In genomic region chr6:3773696-3774298, GRCh38 we compare ENCODE assay signal across 14 cellular contexts. TPM values are rescaled to one million over a fixed set of nuclear protein-coding genes. Genes with fewer than 3 reads are reported as not detected.
DNase-seq lines count a peak whose midpoint lies in the region; ATAC-seq and TF ChIP-seq lines count a peak whose summit lies in the region.
"Had no signal": no experiment of that assay in that cellular context is flagged by ENCODE, and none has a peak within 500 bp of the region (broad histone marks: within the 10 kb centered on the region; RNA-seq: fewer than 3 reads in every experiment).

No MANE protein-coding gene starts in this region.

- no peaks in the 10 kb centered on the region for H3K36me3 ChIP-seq in BLaER1 treated with 17β-estradiol and CSF1 and Interleukin-3, amounts not matched to agents 10 nM and 100 nM
- H3K36me3 ChIP-seq: cardiac muscle cell, esophagus muscularis mucosa, prostate gland had no signal

- ATAC-seq in HG02885 (IDR thresholded peaks at IDR 0.05; ENCODE audit: poor library complexity, unreplicated experiment) (no peak), GM19395 (IDR thresholded peaks at IDR 0.05; ENCODE audit: unreplicated experiment) (no peak)

- H3K27me3 ChIP-seq in BLaER1 treated with 17β-estradiol and CSF1 and Interleukin-3, amounts not matched to agents 10 nM and 100 nM, result no peaks in the 10 kb centered on the region
- H3K27me3 ChIP-seq: cardiac muscle cell, esophagus muscularis mucosa had no signal

- DNase-seq in RPMI7951 (ENCODE audit: low read depth) (peak; percentile 47), epithelial cell of esophagus (ENCODE audit: low read depth) (peak; percentile 47), lung microvascular endothelial cell (ENCODE audit: low read depth in 2 of 2) (peak; percentile 46 to 79), substantia nigra (lab: John Stamatoyannopoulos, UW) (no peak)
- no peak for DNase-seq in activated CD4-positive, alpha-beta T cell treated with anti-CD3 and anti-CD28 coated beads, Interleukin-2, amount 50 U/mL, for 4 hours
- DNase-seq: activated gamma-delta T cell treated with Interleukin-2 at 50 U/mL for 16 hours; NCI-H187 treated with DMSO at 0.1 percent for 48 hours; stimulated activated CD4-positive, alpha-beta T cell treated with anti-CD3 and anti-CD28 coated beads, Interleukin-2, amount 100 ng/mL, for 48 hours had no signal

- no peaks in the 10 kb centered on the region for H4K20me1 ChIP-seq in BLaER1 treated with 17β-estradiol and CSF1 and Interleukin-3, amounts not matched to agents 10 nM and 100 nM

- H3K27ac ChIP-seq in BLaER1 treated with 17β-estradiol and CSF1 and Interleukin-3, amounts not matched to agents 10 nM and 100 nM, result peak overlapping the region in 3 of 11 experiments; percentile 53 to 67 (median 54); a peak in 4 of 22 replicates
- H3K27ac ChIP-seq in substantia nigra (ENCODE audit: low read depth, low read length, poor library complexity, severe bottlenecking), result no peak overlapping the region
- H3K27ac ChIP-seq: cardiac muscle cell, esophagus muscularis mucosa, prostate gland had no signal

- peaks cover 13 to 17% (median 15%) of the 10 kb centered on the region in 11 experiments; a peak in 21 of 22 replicates for H3K9me3 ChIP-seq in BLaER1 treated with 17β-estradiol and CSF1 and Interleukin-3, amounts not matched to agents 10 nM and 100 nM (replicated peaks in 1 of 11)
- H3K9me3 ChIP-seq: esophagus muscularis mucosa, prostate gland had no signal

- peak overlapping the region in 9 of 11 experiments; percentile 53 to 81 (median 69); a peak in 16 of 22 replicates for H3K4me2 ChIP-seq in BLaER1 treated with 17β-estradiol and CSF1 and Interleukin-3, amounts not matched to agents 10 nM and 100 nM

- TF ChIP-seq CTCF in epithelial cell of esophagus (IDR thresholded peaks at IDR 0.05; ENCODE audit: insufficient read depth, low read depth, low read length, missing control alignments), result no peak

- no peak overlapping the region for H3K9ac ChIP-seq in BLaER1 treated with 17β-estradiol and CSF1 and Interleukin-3, amounts not matched to agents 10 nM and 100 nM

- no peak overlapping the region for H3K4me3 ChIP-seq in BLaER1 treated with 17β-estradiol and CSF1 and Interleukin-3, amounts not matched to agents 10 nM and 100 nM
- H3K4me3 ChIP-seq in epithelial cell of esophagus (ENCODE audit: low read length), result no peak overlapping the region
- H3K4me3 ChIP-seq: cardiac muscle cell, esophagus muscularis mucosa, prostate gland had no signal

- peaks cover 25 to 68% (median 56%) of the 10 kb centered on the region in 10 experiments for H3K4me1 ChIP-seq in BLaER1 treated with 17β-estradiol and CSF1 and Interleukin-3, amounts not matched to agents 10 nM and 100 nM
- H3K4me1 ChIP-seq: prostate gland had no signal

RNA-seq across cellular contexts. Expression of gene PXDC1, which starts 22.3 kb away (rescaled TPM):
- 24.9 and 30.3 TPM in 2 replicates for total RNA-seq in RPMI7951 (2014; rRNA removed; shearing (Covaris generic))
- 45.1 and 103 TPM in 2 replicates for total RNA-seq in lung microvascular endothelial cell

Comparison
In these comparisons a context has a peak if more than half of its experiments do, and no peak if none do; other contexts are left out.
1. DNase-seq: peak in RPMI7951 (single experiment), epithelial cell of esophagus (single experiment) and lung microvascular endothelial cell (2 of 2); none in substantia nigra (0 of 49) and activated CD4-positive, alpha-beta T cell treated with anti-CD3 and anti-CD28 coated beads, Interleukin-2, amount 50 U/mL, for 4 hours (0 of 2).